Comparison of ENCODE assay signal across 8 cellular contexts in genomic region chr17:42577140-42577531, GRCh38. TPM values are rescaled to one million over a fixed set of nuclear protein-coding genes. Genes with fewer than 3 reads are reported as not detected.
DNase-seq lines count a peak whose midpoint lies in the region; ATAC-seq and TF ChIP-seq lines count a peak whose summit lies in the region.

No MANE protein-coding gene starts in this region.

- peaks cover 31% of the 10 kb centered on the region for H3K4me1 Mint-ChIP-seq in activated CD4-positive, alpha-beta T cell treated with anti-CD3 and anti-CD28 coated beads, Interleukin-2, amount 10 ng/mL, durations not matched to agents 24 days and 14 days
- peaks cover 20% of the 10 kb centered on the region for H3K4me1 Mint-ChIP-seq in WTC11
- peaks cover 58% of the 10 kb centered on the region for H3K4me1 Mint-ChIP-seq in stimulated activated naive CD8-positive, alpha-beta T cell treated with anti-CD3 and anti-CD28 coated beads, Interleukin-15, amount 100 ng/mL, for 72 hours

- peak overlapping the region; percentile 88 for H3K4me3 Mint-ChIP-seq in activated CD4-positive, alpha-beta T cell treated with anti-CD3 and anti-CD28 coated beads, Interleukin-2, amount 10 ng/mL, durations not matched to agents 24 days and 14 days
- H3K4me3 Mint-ChIP-seq in WTC11: peak overlapping the region; percentile 98
- peak overlapping the region; percentile 98 to 100 for H3K4me3 Mint-ChIP-seq in stimulated activated naive CD8-positive, alpha-beta T cell treated with anti-CD3 and anti-CD28 coated beads, Interleukin-15, amount 100 ng/mL, for 72 hours

- peak overlapping the region; percentile 96 for H3K27ac Mint-ChIP-seq in activated CD4-positive, alpha-beta T cell treated with anti-CD3 and anti-CD28 coated beads, Interleukin-2, amount 10 ng/mL, durations not matched to agents 24 days and 14 days
- H3K27ac Mint-ChIP-seq in WTC11: peak overlapping the region; percentile 85
- H3K27ac Mint-ChIP-seq in stimulated activated naive CD8-positive, alpha-beta T cell treated with anti-CD3 and anti-CD28 coated beads, Interleukin-15, amount 100 ng/mL, for 72 hours: peak overlapping the region; percentile 97 to 99

- peaks cover 33% of the 10 kb centered on the region for H3K36me3 ChIP-seq in iPS-15b (ENCODE audit: control insufficient read depth, insufficient read depth, low read length)

- POLR2A ChIA-PET in WTC11 (lab: Charles Lee): interaction anchor here (0.5 to 1.6 kb wide), 6 partner anchors 23 to 106 kb away, joined by 3 to 7 read pairs (median 3); partner anchors contain the start of genes CNTNAP1 and PLEKHH3

- H3K4me1 ChIP-seq in iPS-15b (ENCODE audit: control insufficient read depth, insufficient read depth, low read length): peaks cover 2% of the 10 kb centered on the region

- ATAC-seq in WTC11 (peak; percentile 21), HG03378 (IDR thresholded peaks at IDR 0.05; ENCODE audit: unreplicated experiment) (no peak), HG03175 (IDR thresholded peaks at IDR 0.05; ENCODE audit: unreplicated experiment) (no peak)
- no peak for ATAC-seq in stimulated activated naive CD8-positive, alpha-beta T cell treated with anti-CD3 and anti-CD28 coated beads, Interleukin-15, amount 100 ng/mL, for 72 hours

- H3K4me3 ChIP-seq in iPS-15b (ENCODE audit: low read depth, low read length): peak overlapping the region; percentile 99

- H3K27me3 ChIP-seq in iPS-15b (ENCODE audit: control insufficient read depth, insufficient read depth, low read length): no peaks in the 10 kb centered on the region

- peak overlapping the region; percentile 93 for H3K9ac ChIP-seq in iPS-15b (ENCODE audit: low read depth, low read length)

- H3K27me3 Mint-ChIP-seq in activated CD4-positive, alpha-beta T cell treated with anti-CD3 and anti-CD28 coated beads, Interleukin-2, amount 10 ng/mL, durations not matched to agents 24 days and 14 days: no peaks in the 10 kb centered on the region
- no peaks in the 10 kb centered on the region for H3K27me3 Mint-ChIP-seq in WTC11 (ENCODE audit: low read depth)
- no peaks in the 10 kb centered on the region for H3K27me3 Mint-ChIP-seq in stimulated activated naive CD8-positive, alpha-beta T cell treated with anti-CD3 and anti-CD28 coated beads, Interleukin-15, amount 100 ng/mL, for 72 hours

- TF ChIP-seq CTCF in WTC11 (IDR thresholded peaks at IDR 0.05): no peak

- H3K36me3 Mint-ChIP-seq in activated CD4-positive, alpha-beta T cell treated with anti-CD3 and anti-CD28 coated beads, Interleukin-2, amount 10 ng/mL, durations not matched to agents 24 days and 14 days (ENCODE audit: low read depth): peaks cover 49% of the 10 kb centered on the region
- H3K36me3 Mint-ChIP-seq in WTC11: peaks cover 27% of the 10 kb centered on the region

- CTCF ChIA-PET in WTC11 (lab: Charles Lee): interaction anchor here (0.8 to 3.3 kb wide), 24 partner anchors 10 to 264 kb away, joined by 3 to 122 read pairs (median 20); partner anchors contain the start of genes CCR10, CNTNAP1, MLX and NAGLU

- peak; percentile 69 for DNase-seq in activated CD4-positive, alpha-beta T cell treated with anti-CD3 and anti-CD28 coated beads, Interleukin-2, amount 10 ng/mL, durations not matched to agents 24 days and 14 days
- no peak for DNase-seq in activated CD4-positive, alpha-beta T cell treated with anti-CD3 and anti-CD28 coated beads for 4 hours
- DNase-seq in WTC11 (ENCODE audit: low spot score) (no peak), D341Med (ENCODE audit: low spot score) (no peak)
- peak in 1 of 2 donors; percentile 24 for DNase-seq in stimulated activated naive CD8-positive, alpha-beta T cell treated with anti-CD3 and anti-CD28 coated beads, Interleukin-15, amount 100 ng/mL, for 72 hours

- intact Hi-C loops in activated CD4-positive, alpha-beta T cell treated with anti-CD3 and anti-CD28 coated beads, Interleukin-2, amount 10 ng/mL, durations not matched to agents 24 days and 14 days (cut with micrococcal nuclease): loop anchor here (1.0 to 5.0 kb wide), 5 partner anchors 10 to 245 kb away; partner anchors contain the start of genes BECN1, COASY, MLX and RETREG3

- H3K9me3 ChIP-seq in iPS-15b (ENCODE audit: control insufficient read depth, insufficient read depth, low read length): no peaks in the 10 kb centered on the region

- H3K9me3 Mint-ChIP-seq in activated CD4-positive, alpha-beta T cell treated with anti-CD3 and anti-CD28 coated beads, Interleukin-2, amount 10 ng/mL, durations not matched to agents 24 days and 14 days: no peaks in the 10 kb centered on the region
- H3K9me3 Mint-ChIP-seq in WTC11: no peaks in the 10 kb centered on the region
- H3K9me3 Mint-ChIP-seq in stimulated activated naive CD8-positive, alpha-beta T cell treated with anti-CD3 and anti-CD28 coated beads, Interleukin-15, amount 100 ng/mL, for 72 hours: no peaks in the 10 kb centered on the region

TF ChIP-seq in WTC11, 78 proteins besides CTCF, POLR2A, EP300 and RAD21:
- TF ChIP-seq CREB1 (CRISPR knock-in tag; IDR thresholded peaks at IDR 0.05): 0 out of 2 replicates have a peak, but pooled peaks have one; percentile 9
- no peak for TF ChIP-seq ZNF263 (CRISPR knock-in tag; IDR thresholded peaks at IDR 0.05; ENCODE audit: low read depth)
- no peak for TF ChIP-seq E2F4 (CRISPR knock-in tag; IDR thresholded peaks at IDR 0.05; ENCODE audit: borderline replicate concordance, low read depth)
- TF ChIP-seq NR2C2 (CRISPR knock-in tag; IDR thresholded peaks at IDR 0.05): no peak
- no peak for TF ChIP-seq GRHL2 (CRISPR knock-in tag; IDR thresholded peaks at IDR 0.05; ENCODE audit: insufficient replicate concordance, severe bottlenecking)
- no peak for TF ChIP-seq MLX (CRISPR knock-in tag; IDR thresholded peaks at IDR 0.05)
- TF ChIP-seq STAT6 (CRISPR knock-in tag; conservative IDR thresholded peaks at IDR 0.05; ENCODE audit: low read depth): no peak
TF ChIP-seq in WTC11: peak in this region for 1.

RNA-seq across cellular contexts. Expression of gene PSMC3IP, which starts 0.4 kb away (rescaled TPM):
- 29.1 and 31.1 TPM in 2 replicates for total RNA-seq in activated CD4-positive, alpha-beta T cell treated with anti-CD3 and anti-CD28 coated beads, Interleukin-2, amount 10 ng/mL, durations not matched to agents 24 days and 14 days
- 20.1 to 23.3 TPM (median 21.6 TPM) in 3 replicates for total RNA-seq in WTC11 (2021)

RNA-seq across cellular contexts. Expression of gene MLX, which starts 10.2 kb away (rescaled TPM):
- 67.8 and 72.6 TPM in 2 replicates for total RNA-seq in activated CD4-positive, alpha-beta T cell treated with anti-CD3 and anti-CD28 coated beads, Interleukin-2, amount 10 ng/mL, durations not matched to agents 24 days and 14 days
- 26.9 to 34.9 TPM (median 30.1 TPM) in 3 replicates for total RNA-seq in WTC11 (2021)

RNA-seq across cellular contexts. Expression of gene COASY, which starts 15.2 kb away (rescaled TPM):
- 97.7 and 109 TPM in 2 replicates for total RNA-seq in activated CD4-positive, alpha-beta T cell treated with anti-CD3 and anti-CD28 coated beads, Interleukin-2, amount 10 ng/mL, durations not matched to agents 24 days and 14 days
- 106 to 131 TPM (median 113 TPM) in 3 replicates for total RNA-seq in WTC11 (2021)

RNA-seq across cellular contexts. Expression of gene HSD17B1, which starts 24.4 kb away (rescaled TPM):
- 0.42 and 0.83 TPM in 2 replicates for total RNA-seq in activated CD4-positive, alpha-beta T cell treated with anti-CD3 and anti-CD28 coated beads, Interleukin-2, amount 10 ng/mL, durations not matched to agents 24 days and 14 days
- 1.5 to 1.6 TPM (median 1.5 TPM) in 3 replicates for total RNA-seq in WTC11 (2021)

RNA-seq across cellular contexts. Expression of gene RETREG3, which starts 32.0 kb away (rescaled TPM):
- total RNA-seq in activated CD4-positive, alpha-beta T cell treated with anti-CD3 and anti-CD28 coated beads, Interleukin-2, amount 10 ng/mL, durations not matched to agents 24 days and 14 days: 35.8 and 38.3 TPM in 2 replicates
- total RNA-seq in WTC11 (2021): 39.8 to 43.2 TPM (median 40.4 TPM) in 3 replicates
